13 cellular contexts compared by ENCODE assay signal in the genomic region with DNA sequence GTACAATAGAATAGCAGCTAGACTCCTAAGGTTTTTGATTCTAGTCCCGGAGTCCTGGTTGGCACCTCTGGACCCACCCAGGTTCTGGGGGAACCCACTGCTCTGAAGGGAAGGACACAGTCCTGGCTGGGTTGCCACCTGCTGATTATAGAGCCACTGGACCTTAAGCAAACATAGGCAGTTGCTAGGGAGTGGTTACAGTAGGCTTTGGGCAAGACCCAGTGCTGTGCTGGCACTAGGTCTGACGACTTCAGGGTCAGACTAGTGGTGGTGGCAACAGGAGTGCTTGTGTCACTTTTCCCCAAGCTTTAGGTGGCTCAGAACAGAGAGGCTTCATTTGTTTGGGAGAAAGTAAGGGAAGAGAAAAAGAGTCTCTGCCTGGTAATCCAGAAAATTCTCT.
DNase-seq lines count a peak whose midpoint lies in the region; ATAC-seq and TF ChIP-seq lines count a peak whose summit lies in the region.
"Had no signal": no experiment of that assay in that cellular context is flagged by ENCODE, and none has a peak within 500 bp of the region (broad histone marks: within the 10 kb centered on the region; RNA-seq: fewer than 3 reads in every experiment).

No MANE protein-coding gene starts in this region.

- H3K9ac ChIP-seq in mesenchymal stem cell (ENCODE audit: low read length): no peak overlapping the region

- H3K27ac ChIP-seq in left lung (no peak overlapping the region), mesenchymal stem cell (ENCODE audit: low read length, poor library complexity, severe bottlenecking) (no peak overlapping the region), upper lobe of right lung (no peak overlapping the region), coronary artery (no peak overlapping the region)
- H3K27ac ChIP-seq: 22Rv1 had no signal

- no peak overlapping the region for H3K23ac ChIP-seq in mesenchymal stem cell (ENCODE audit: low read length in 2 of 2)

- H2BK5ac ChIP-seq in mesenchymal stem cell (ENCODE audit: low read depth, low read length, poor library complexity, severe bottlenecking): no peak overlapping the region

- H2AFZ ChIP-seq in mesenchymal stem cell (ENCODE audit: low read depth, low read length): no peak overlapping the region
- H2AFZ ChIP-seq: GM23338 had no signal

- H3K79me1 ChIP-seq in mesenchymal stem cell (replicated peaks; ENCODE audit: low read length, poor library complexity, severe bottlenecking): no peaks in the 10 kb centered on the region

- intact Hi-C loops in left lung (cut with DNase I): no loop called here
- intact Hi-C loops in upper lobe of right lung (cut with DNase I): no loop called here

- no peak overlapping the region for H2AK5ac ChIP-seq in mesenchymal stem cell (ENCODE audit: low read length, severe bottlenecking)

- H3K4me3 ChIP-seq in left lung: no peak overlapping the region
- H3K4me3 ChIP-seq in mesenchymal stem cell (ENCODE audit: insufficient read depth in 1 of 2, low read depth in 1 of 2, low read length in 2 of 2): no peak overlapping the region
- no peak overlapping the region for H3K4me3 ChIP-seq in upper lobe of right lung
- no peak overlapping the region for H3K4me3 ChIP-seq in coronary artery
- H3K4me3 ChIP-seq: GM23338 had no signal

- no peak overlapping the region for H3K18ac ChIP-seq in mesenchymal stem cell (ENCODE audit: low read depth in 1 of 2, low read length in 2 of 2)

- H2BK15ac ChIP-seq in mesenchymal stem cell (ENCODE audit: low read depth, poor library complexity, severe bottlenecking): no peak overlapping the region

- H2BK120ac ChIP-seq in mesenchymal stem cell (ENCODE audit: low read depth, low read length): no peak overlapping the region

- no peak for TF ChIP-seq CTCF in left lung (IDR thresholded peaks at IDR 0.05)
- TF ChIP-seq CTCF in upper lobe of right lung (IDR thresholded peaks at IDR 0.05): no peak
- TF ChIP-seq CTCF in coronary artery (IDR thresholded peaks at IDR 0.05): no peak

- H4K8ac ChIP-seq in mesenchymal stem cell (ENCODE audit: low read length): peak overlapping the region; percentile 17

- H3K36me3 ChIP-seq in left lung: no peaks in the 10 kb centered on the region
- H3K36me3 ChIP-seq in mesenchymal stem cell (ENCODE audit: control insufficient read depth in 1 of 2, insufficient read depth in 2 of 2, low read depth in 1 of 2, low read length in 2 of 2): no peaks in the 10 kb centered on the region
- H3K36me3 ChIP-seq in upper lobe of right lung: no peaks in the 10 kb centered on the region

- H3K9me3 ChIP-seq in left lung (peaks cover 0 to 4% of the 10 kb centered on the region in 2 donors), mesenchymal stem cell (ENCODE audit: control insufficient read depth, low read length) (no peaks in the 10 kb centered on the region), upper lobe of right lung (no peaks in the 10 kb centered on the region)

- H2BK12ac ChIP-seq in mesenchymal stem cell (ENCODE audit: low read length in 2 of 2): no peak overlapping the region

- H3K27me3 ChIP-seq in left lung (peaks cover 0 to 6% of the 10 kb centered on the region in 2 donors), mesenchymal stem cell (ENCODE audit: control insufficient read depth in 1 of 2, insufficient read depth in 1 of 2, low read length in 2 of 2) (peaks cover 18 to 23% of the 10 kb centered on the region in 2 experiments), upper lobe of right lung (no peaks in the 10 kb centered on the region)

- DNase-seq in DMS53 (lab: John Stamatoyannopoulos, UW) (peak; percentile 12), DMS53 treated with DMSO at 0.1 percent for 48 hours (lab: John Stamatoyannopoulos, UW; ENCODE audit: unreplicated experiment) (no peak), left lung (no peak), mesenchymal stem cell (no peak), upper lobe of right lung (no peak), coronary artery (ENCODE audit: low spot score) (no peak), HuH-7 (ENCODE audit: low spot score) (no peak)
- DNase-seq: CD8-positive, alpha-beta T cell; COR-L47; H7 had no signal

- H3K4ac ChIP-seq in mesenchymal stem cell (ENCODE audit: low read depth in 1 of 2, low read length in 2 of 2): no peak overlapping the region

- no peaks in the 10 kb centered on the region for H3K4me1 ChIP-seq in left lung
- H3K4me1 ChIP-seq in mesenchymal stem cell (ENCODE audit: control insufficient read depth, insufficient read depth, low read depth, low read length): no peaks in the 10 kb centered on the region
- H3K4me1 ChIP-seq in upper lobe of right lung: no peaks in the 10 kb centered on the region

- H3K14ac ChIP-seq in mesenchymal stem cell (ENCODE audit: low read length in 2 of 2): no peak overlapping the region

- H4K91ac ChIP-seq in mesenchymal stem cell (ENCODE audit: low read length): no peak overlapping the region

- 72% methylated on average over 2 of the region's 2 CpGs for WGBS in mesenchymal stem cell

- ATAC-seq in left lung (peak; percentile 71), upper lobe of right lung (peak; percentile 70), GM21381 (IDR thresholded peaks at IDR 0.05; ENCODE audit: unreplicated experiment) (no peak)
- ATAC-seq: CD8-positive, alpha-beta T cell; GM23338 had no signal

- no peak overlapping the region for H3K4me2 ChIP-seq in mesenchymal stem cell (ENCODE audit: low read length, poor library complexity, severe bottlenecking)
- H3K4me2 ChIP-seq: GM23338 had no signal
